ENCODE assay signal across 9 cellular contexts in the genomic region with DNA sequence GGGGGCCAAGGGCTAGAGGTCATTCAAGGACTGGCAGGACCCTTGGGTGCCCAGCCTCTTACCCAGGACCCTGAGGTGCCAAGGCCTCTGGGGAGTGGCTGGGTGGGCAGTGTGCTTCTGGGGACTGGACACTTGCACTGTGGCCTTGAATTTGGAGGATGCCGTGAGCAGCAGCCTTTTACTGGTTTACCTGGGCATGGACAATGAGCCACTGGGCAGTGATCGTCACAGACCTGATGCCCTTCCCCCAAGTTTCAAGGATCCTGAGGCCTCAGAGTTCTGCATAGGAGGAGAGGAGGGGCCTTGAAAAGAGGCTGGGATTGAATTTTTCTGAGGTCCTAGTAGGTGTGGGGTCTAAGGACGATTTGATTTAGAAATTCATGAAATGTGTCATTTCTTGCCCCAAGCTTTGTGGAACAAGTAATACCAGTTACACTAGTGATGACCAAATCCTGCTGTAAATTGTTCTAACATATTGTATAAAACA.
DNase-seq lines count a peak whose midpoint lies in the region; ATAC-seq, FAIRE-seq and TF ChIP-seq lines count a peak whose summit lies in the region.
"Had no signal": no experiment of that assay in that cellular context is flagged by ENCODE, and none has a peak within 500 bp of the region (broad histone marks: within the 10 kb centered on the region; RNA-seq: fewer than 3 reads in every experiment).

No MANE protein-coding gene starts in this region.

- intact Hi-C loops in body of pancreas (cut with DNase I) (no loop called here), kidney (cut with DNase I) (no loop called here)
- intact Hi-C loops in naive thymus-derived CD4-positive, alpha-beta T cell (cut with micrococcal nuclease): no loop called here

- TF ChIP-seq POLR2A in body of pancreas (IDR thresholded peaks at IDR 0.05): no peak
- TF ChIP-seq POLR2A in suprapubic skin (IDR thresholded peaks at IDR 0.05): no peak

- CTCF ChIA-PET in naive thymus-derived CD4-positive, alpha-beta T cell (lab: Charles Lee): no interaction called here

- H3K9me3 ChIP-seq in HUES6 (ENCODE audit: control insufficient read depth, insufficient read depth, low read depth, low read length): no peaks in the 10 kb centered on the region
- no peaks in the 10 kb centered on the region for H3K9me3 ChIP-seq in body of pancreas
- no peaks in the 10 kb centered on the region for H3K9me3 ChIP-seq in kidney (ENCODE audit: control insufficient read depth in 1 of 2, low read length in 2 of 2)
- no peaks in the 10 kb centered on the region for H3K9me3 ChIP-seq in suprapubic skin
- H3K9me3 ChIP-seq in naive thymus-derived CD4-positive, alpha-beta T cell (ENCODE audit: control insufficient read depth in 2 of 3, low read length in 3 of 3): no peaks in the 10 kb centered on the region

- H3K4me3 ChIP-seq in HUES6 (ENCODE audit: low read depth, low read length) (no peak overlapping the region), body of pancreas (no peak overlapping the region), kidney (ENCODE audit: low read length in 2 of 2) (no peak overlapping the region), suprapubic skin (no peak overlapping the region)
- no peak overlapping the region for H3K4me3 ChIP-seq in naive thymus-derived CD4-positive, alpha-beta T cell (ENCODE audit: low read length)

- no peak for FAIRE-seq in kidney (lab: Jason Lieb, UNC)

- no peaks in the 10 kb centered on the region for H3K9me3 Mint-ChIP-seq in naive thymus-derived CD4-positive, alpha-beta T cell
- H3K9me3 Mint-ChIP-seq in activated naive CD8-positive, alpha-beta T cell treated with anti-CD3 and anti-CD28 coated beads for 36 hours: no peaks in the 10 kb centered on the region

- ATAC-seq in body of pancreas: peak; percentile 57
- no peak for ATAC-seq in naive thymus-derived CD4-positive, alpha-beta T cell
- no peak for ATAC-seq in GM18873 (IDR thresholded peaks at IDR 0.05; ENCODE audit: low FRiP score, unreplicated experiment)
- no peak for ATAC-seq in GM21737 (IDR thresholded peaks at IDR 0.05; ENCODE audit: unreplicated experiment)

- H3K27me3 ChIP-seq in HUES6 (ENCODE audit: control insufficient read depth, insufficient read depth, low read length): no peaks in the 10 kb centered on the region
- H3K27me3 ChIP-seq in body of pancreas: no peaks in the 10 kb centered on the region
- no peaks in the 10 kb centered on the region for H3K27me3 ChIP-seq in suprapubic skin
- no peaks in the 10 kb centered on the region for H3K27me3 ChIP-seq in naive thymus-derived CD4-positive, alpha-beta T cell (ENCODE audit: control insufficient read depth in 2 of 2, insufficient read depth in 2 of 2, low read length in 2 of 2)

- H3K4me1 ChIP-seq in HUES6 (ENCODE audit: control insufficient read depth, insufficient read depth, low read length) (peaks cover 30% of the 10 kb centered on the region), body of pancreas (peaks cover 42% of the 10 kb centered on the region), kidney (ENCODE audit: control insufficient read depth in 1 of 2, insufficient read depth in 1 of 2, low read depth in 1 of 2, low read length in 2 of 2) (peaks cover 3 to 10% of the 10 kb centered on the region in 2 donors), suprapubic skin (peaks cover 60% of the 10 kb centered on the region)
- H3K4me1 ChIP-seq in naive thymus-derived CD4-positive, alpha-beta T cell (ENCODE audit: control insufficient read depth in 2 of 2, insufficient read depth in 2 of 2, low read length in 2 of 2): no peaks in the 10 kb centered on the region

- H3K36me3 Mint-ChIP-seq in naive thymus-derived CD4-positive, alpha-beta T cell: no peaks in the 10 kb centered on the region
- no peaks in the 10 kb centered on the region for H3K36me3 Mint-ChIP-seq in activated naive CD8-positive, alpha-beta T cell treated with anti-CD3 and anti-CD28 coated beads for 36 hours

- no peaks in the 10 kb centered on the region for H3K36me3 ChIP-seq in HUES6 (ENCODE audit: control insufficient read depth, insufficient read depth, low read length)
- H3K36me3 ChIP-seq in body of pancreas (replicated peaks in 1 of 2; ENCODE audit: insufficient read depth in 1 of 2, low read depth in 2 of 2): no peaks in the 10 kb centered on the region
- no peaks in the 10 kb centered on the region for H3K36me3 ChIP-seq in kidney (ENCODE audit: control insufficient read depth in 1 of 2, insufficient read depth in 2 of 2, low read length in 2 of 2)
- no peaks in the 10 kb centered on the region for H3K36me3 ChIP-seq in suprapubic skin
- H3K36me3 ChIP-seq in naive thymus-derived CD4-positive, alpha-beta T cell (ENCODE audit: control insufficient read depth in 2 of 3, insufficient read depth in 3 of 3, low read length in 3 of 3): no peaks in the 10 kb centered on the region

- TF ChIP-seq CTCF in body of pancreas (IDR thresholded peaks at IDR 0.05) (no peak), kidney (IDR thresholded peaks at IDR 0.05; ENCODE audit: borderline replicate concordance, extremely low read depth, insufficient read depth) (no peak), suprapubic skin (IDR thresholded peaks at IDR 0.05) (no peak)

- no peak for TF ChIP-seq EP300 in suprapubic skin (IDR thresholded peaks at IDR 0.05)

- no peak for DNase-seq in body of pancreas
- no peak for DNase-seq in kidney
- no peak for DNase-seq in suprapubic skin (ENCODE audit: low spot score in 2 of 2)
- DNase-seq in naive thymus-derived CD4-positive, alpha-beta T cell: no peak
- no peak for DNase-seq in activated naive CD8-positive, alpha-beta T cell treated with anti-CD3 and anti-CD28 coated beads for 36 hours
- DNase-seq: NCI-H1436 treated with DMSO at 0.1 percent for 48 hours had no signal

- H3K27me3 Mint-ChIP-seq in naive thymus-derived CD4-positive, alpha-beta T cell: peaks cover 0 to 13% (median 5%) of the 10 kb centered on the region in 5 donors
- H3K27me3 Mint-ChIP-seq in activated naive CD8-positive, alpha-beta T cell treated with anti-CD3 and anti-CD28 coated beads for 36 hours: peaks cover 3% of the 10 kb centered on the region

- H3K27ac ChIP-seq in HUES6 (ENCODE audit: low read depth, low read length) (peak overlapping the region; percentile 63; the same call in 1 of the 2 replicates), body of pancreas (peak overlapping the region; percentile 68 to 91 (median 90)), kidney (ENCODE audit: low read depth in 2 of 2, low read length in 2 of 2) (peak overlapping the region; percentile 41 to 51), suprapubic skin (peak overlapping the region; percentile 83)
- no peak overlapping the region for H3K27ac ChIP-seq in naive thymus-derived CD4-positive, alpha-beta T cell (ENCODE audit: low read depth, low read length)

- no peak overlapping the region for H3K4me3 Mint-ChIP-seq in naive thymus-derived CD4-positive, alpha-beta T cell
- no peak overlapping the region for H3K4me3 Mint-ChIP-seq in activated naive CD8-positive, alpha-beta T cell treated with anti-CD3 and anti-CD28 coated beads for 36 hours

- H3K27ac Mint-ChIP-seq in naive thymus-derived CD4-positive, alpha-beta T cell: no peak overlapping the region
- H3K27ac Mint-ChIP-seq in activated naive CD8-positive, alpha-beta T cell treated with anti-CD3 and anti-CD28 coated beads for 36 hours: no peak overlapping the region

- POLR2A ChIA-PET in naive thymus-derived CD4-positive, alpha-beta T cell (lab: Charles Lee): no interaction called here

- H3K4me1 Mint-ChIP-seq in naive thymus-derived CD4-positive, alpha-beta T cell: no peaks in the 10 kb centered on the region
- H3K4me1 Mint-ChIP-seq in activated naive CD8-positive, alpha-beta T cell treated with anti-CD3 and anti-CD28 coated beads for 36 hours: no peaks in the 10 kb centered on the region

- WGBS in body of pancreas, 2 donors: 64 to 70% methylated on average over 3 of the region's 3 CpGs
- 72% methylated on average over 3 of the region's 3 CpGs for WGBS in suprapubic skin

- peak overlapping the region; percentile 62 for H3K9ac ChIP-seq in HUES6 (ENCODE audit: low read length)
- no peak overlapping the region for H3K9ac ChIP-seq in kidney (ENCODE audit: low read length in 2 of 2)
